In the genomic region with DNA sequence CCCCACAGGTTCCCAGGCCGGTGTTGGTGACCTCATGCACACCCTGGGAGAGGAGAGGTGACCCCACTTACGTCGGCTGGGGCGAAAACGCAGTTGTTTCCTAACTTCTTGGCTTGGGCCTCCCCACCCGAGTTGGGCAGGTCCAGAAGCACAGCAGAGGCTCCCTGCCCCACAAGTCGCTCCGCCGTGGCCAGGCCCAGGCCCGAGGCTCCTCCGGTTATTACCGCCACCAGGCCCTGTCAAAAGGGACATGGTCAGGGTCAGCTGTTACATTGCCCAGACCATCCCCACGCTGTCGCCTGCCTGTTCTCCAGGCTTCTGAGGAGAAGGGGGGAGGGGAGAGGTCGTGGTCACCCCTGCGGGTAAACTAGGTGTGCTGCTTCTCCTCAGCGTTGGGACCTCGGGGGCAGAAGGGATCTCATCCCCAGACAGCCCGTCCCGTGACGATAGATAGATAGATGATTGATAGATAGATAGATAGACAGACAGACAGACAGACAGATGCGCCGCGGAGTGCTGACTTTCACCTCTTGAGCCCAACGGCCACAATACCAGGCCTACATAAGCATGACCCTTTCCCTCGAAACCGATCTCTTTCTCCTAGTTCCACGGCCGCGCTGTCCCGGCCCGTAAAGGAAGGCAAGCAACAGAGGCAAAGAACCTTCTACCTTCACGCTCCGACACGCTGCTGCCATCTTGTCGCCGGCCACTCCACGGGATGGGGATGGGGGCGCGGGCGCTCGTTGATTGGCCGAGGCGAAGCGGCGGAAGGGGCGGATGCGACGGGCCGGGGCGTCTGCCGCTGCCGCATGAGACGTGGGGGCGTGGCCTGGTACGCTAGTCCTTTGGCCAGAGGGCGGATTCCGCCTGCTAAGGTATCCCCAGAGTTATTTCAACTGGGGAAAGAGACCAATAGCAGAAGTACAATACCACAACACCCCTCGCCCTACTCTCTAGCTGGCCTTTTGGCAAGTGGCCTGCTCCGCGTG, we compare ENCODE assay signal across 1 cellular context.
TF ChIP-seq lines count a peak whose summit lies in the region.

HSD17B10 (minus strand) TSS at position 720 of the 989 bp plus-strand sequence; CDS start at position 695, 25 bp downstream.

TF ChIP-seq in HepG2, 621 proteins besides CTCF, POLR2A, EP300 and RAD21 (continued from another document and continues in another):
- no peak for TF ChIP-seq PRPF4 (IDR thresholded peaks at IDR 0.05; ENCODE audit: low read depth, low read length, poor library complexity, severe bottlenecking)
- TF ChIP-seq ZFX (CRISPR knock-in tag; IDR thresholded peaks at IDR 0.05; ENCODE audit: low read depth), result peak; percentile 52
- peak; percentile 92 for TF ChIP-seq GMEB1 (CRISPR knock-in tag; IDR thresholded peaks at IDR 0.05; ENCODE audit: borderline replicate concordance)
- TF ChIP-seq RARA (CRISPR knock-in tag; IDR thresholded peaks at IDR 0.05), result no peak
- TF ChIP-seq, protein P1, sequence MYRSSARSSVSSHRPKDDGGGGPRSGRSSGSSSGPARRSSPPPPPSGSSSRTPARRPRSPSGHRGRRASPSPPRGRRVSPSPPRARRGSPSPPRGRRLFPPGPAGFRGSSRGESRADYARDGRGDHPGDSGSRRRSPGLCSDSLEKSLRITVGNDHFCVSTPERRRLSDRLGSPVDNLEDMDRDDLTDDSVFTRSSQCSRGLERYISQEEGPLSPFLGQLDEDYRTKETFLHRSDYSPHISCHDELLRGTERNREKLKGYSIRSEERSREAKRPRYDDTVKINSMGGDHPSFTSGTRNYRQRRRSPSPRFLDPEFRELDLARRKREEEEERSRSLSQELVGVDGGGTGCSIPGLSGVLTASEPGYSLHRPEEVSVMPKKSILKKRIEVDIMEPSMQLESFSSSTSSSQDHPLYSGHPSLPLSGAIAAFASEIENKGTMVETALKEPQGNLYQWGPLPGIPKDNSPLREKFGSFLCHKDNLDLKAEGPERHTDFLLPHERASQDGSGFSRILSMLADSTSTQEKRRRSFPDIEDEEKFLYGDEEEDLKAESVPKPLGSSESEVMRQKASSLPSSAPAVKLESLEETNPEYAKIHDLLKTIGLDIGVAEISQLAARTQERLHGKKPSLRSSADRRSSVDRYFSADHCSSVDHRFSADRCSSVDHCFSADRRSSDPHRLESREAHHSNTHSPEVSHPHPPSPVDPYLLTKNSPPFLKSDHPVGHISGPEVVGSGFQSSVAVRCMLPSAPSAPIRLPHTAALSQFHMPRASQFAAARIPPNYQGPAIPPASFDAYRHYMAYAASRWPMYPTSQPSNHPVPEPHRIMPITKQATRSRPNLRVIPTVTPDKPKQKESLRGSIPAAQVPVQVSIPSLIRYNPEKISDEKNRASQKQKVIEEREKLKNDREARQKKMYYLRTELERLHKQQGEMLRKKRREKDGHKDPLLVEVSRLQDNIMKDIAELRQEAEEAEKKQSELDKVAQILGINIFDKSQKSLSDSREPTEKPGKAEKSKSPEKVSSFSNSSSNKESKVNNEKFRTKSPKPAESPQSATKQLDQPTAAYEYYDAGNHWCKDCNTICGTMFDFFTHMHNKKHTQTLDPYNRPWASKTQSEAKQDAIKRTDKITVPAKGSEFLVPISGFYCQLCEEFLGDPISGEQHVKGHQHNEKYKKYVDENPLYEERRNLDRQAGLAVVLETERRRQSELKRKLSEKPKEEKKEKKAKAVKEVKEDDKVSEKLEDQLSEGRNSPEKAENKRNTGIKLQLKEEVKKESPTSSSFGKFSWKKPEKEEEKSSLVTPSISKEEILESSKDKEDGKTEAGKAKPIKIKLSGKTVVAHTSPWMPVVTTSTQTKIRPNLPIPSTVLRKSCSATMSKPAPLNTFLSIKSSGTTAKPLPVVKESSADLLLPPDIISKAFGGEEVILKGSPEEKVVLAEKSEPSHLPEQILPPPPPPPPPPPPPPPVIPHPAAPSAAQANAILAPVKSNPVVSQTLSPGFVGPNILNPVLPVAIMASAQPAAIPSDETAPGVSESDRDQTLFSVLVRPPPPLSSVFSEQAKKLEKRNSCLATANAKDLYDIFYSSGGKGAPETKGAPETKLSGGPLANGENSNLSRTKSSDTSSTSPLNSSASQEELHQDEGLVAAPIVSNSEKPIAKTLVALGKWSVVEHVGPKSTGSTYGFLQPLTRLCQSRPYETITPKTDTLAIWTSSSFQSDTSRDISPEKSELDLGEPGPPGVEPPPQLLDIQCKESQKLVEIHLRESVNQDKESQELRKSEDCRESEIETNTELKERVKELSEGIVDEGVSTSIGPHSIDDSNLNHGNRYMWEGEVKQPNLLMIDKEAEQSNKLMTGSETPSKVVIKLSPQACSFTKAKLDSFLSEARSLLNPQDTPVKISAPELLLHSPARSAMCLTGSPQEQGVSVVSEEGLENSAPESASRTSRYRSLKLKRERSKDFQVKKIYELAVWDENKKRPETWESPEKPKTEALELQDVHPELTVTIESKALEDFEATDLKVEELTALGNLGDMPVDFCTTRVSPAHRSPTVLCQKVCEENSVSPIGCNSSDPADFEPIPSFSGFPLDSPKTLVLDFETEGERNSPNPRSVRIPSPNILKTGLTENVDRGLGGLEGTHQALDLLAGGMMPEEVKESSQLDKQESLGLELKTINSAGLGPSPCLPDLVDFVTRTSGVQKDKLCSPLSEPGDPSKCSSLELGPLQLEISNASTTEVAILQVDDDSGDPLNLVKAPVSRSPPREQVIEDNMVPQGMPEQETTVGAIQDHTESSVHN (CRISPR knock-in tag; IDR thresholded peaks at IDR 0.05), result no peak
- TF ChIP-seq HIC2 (CRISPR knock-in tag; IDR thresholded peaks at IDR 0.05; ENCODE audit: low read depth), result no peak
- TF ChIP-seq KDM4B (CRISPR knock-in tag; IDR thresholded peaks at IDR 0.05), result no peak
- peak; percentile 30; the same call in 1 of the 2 replicates for TF ChIP-seq ZNF205 (CRISPR knock-in tag; IDR thresholded peaks at IDR 0.05)
- no peak for TF ChIP-seq ATRX (CRISPR knock-in tag; IDR thresholded peaks at IDR 0.05; ENCODE audit: borderline replicate concordance)
- peak; percentile 72 for TF ChIP-seq RBFOX2 (IDR thresholded peaks at IDR 0.05; ENCODE audit: low read depth, low read length)
- 0 out of 2 replicates have a peak, but pooled peaks have one; percentile 15 for TF ChIP-seq PATZ1 (CRISPR knock-in tag; IDR thresholded peaks at IDR 0.05)
- TF ChIP-seq HMGA1 (CRISPR knock-in tag; conservative IDR thresholded peaks at IDR 0.05), result no peak
- TF ChIP-seq, protein P2, sequence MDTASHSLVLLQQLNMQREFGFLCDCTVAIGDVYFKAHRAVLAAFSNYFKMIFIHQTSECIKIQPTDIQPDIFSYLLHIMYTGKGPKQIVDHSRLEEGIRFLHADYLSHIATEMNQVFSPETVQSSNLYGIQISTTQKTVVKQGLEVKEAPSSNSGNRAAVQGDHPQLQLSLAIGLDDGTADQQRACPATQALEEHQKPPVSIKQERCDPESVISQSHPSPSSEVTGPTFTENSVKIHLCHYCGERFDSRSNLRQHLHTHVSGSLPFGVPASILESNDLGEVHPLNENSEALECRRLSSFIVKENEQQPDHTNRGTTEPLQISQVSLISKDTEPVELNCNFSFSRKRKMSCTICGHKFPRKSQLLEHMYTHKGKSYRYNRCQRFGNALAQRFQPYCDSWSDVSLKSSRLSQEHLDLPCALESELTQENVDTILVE (CRISPR knock-in tag; IDR thresholded peaks at IDR 0.05), result no peak
- no peak for TF ChIP-seq ZMYM3 (CRISPR knock-in tag; IDR thresholded peaks at IDR 0.05)
- peak; percentile 72 for TF ChIP-seq DMAP1 (CRISPR knock-in tag; IDR thresholded peaks at IDR 0.05)
- no peak for TF ChIP-seq HNF1A (IDR thresholded peaks at IDR 0.05; ENCODE audit: low read depth)
- no peak for TF ChIP-seq HNF1A (CRISPR knock-in tag; IDR thresholded peaks at IDR 0.05; ENCODE audit: borderline replicate concordance)
- TF ChIP-seq, protein P3, sequence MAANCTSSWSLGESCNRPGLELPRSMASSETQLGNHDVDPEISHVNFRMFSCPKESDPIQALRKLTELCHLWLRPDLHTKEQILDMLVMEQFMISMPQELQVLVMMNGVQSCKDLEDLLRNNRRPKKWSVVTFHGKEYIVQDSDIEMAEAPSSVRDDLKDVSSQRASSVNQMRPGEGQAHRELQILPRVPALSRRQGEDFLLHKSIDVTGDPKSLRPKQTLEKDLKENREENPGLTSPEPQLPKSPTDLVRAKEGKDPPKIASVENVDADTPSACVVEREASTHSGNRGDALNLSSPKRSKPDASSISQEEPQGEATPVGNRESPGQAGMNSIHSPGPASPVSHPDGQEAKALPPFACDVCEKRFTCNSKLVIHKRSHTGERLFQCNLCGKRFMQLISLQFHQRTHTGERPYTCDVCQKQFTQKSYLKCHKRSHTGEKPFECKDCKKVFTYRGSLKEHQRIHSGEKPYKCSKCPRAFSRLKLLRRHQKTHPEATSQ (CRISPR knock-in tag; IDR thresholded peaks at IDR 0.05; ENCODE audit: borderline replicate concordance), result no peak
- TF ChIP-seq MXI1 (IDR thresholded peaks at IDR 0.05; ENCODE audit: borderline replicate concordance, low read depth, low read length), result peak; percentile 73; the same call in 1 of the 3 replicates
- no peak for TF ChIP-seq ZNF619 (CRISPR knock-in tag; IDR thresholded peaks at IDR 0.05)
- TF ChIP-seq ASH2L (IDR thresholded peaks at IDR 0.05; ENCODE audit: insufficient read length, low read depth, low read length), result peak; percentile 33
- TF ChIP-seq MZF1 (CRISPR knock-in tag; IDR thresholded peaks at IDR 0.05; ENCODE audit: borderline replicate concordance), result no peak
- no peak for TF ChIP-seq PCBP2 (optimal IDR thresholded peaks at IDR 0.05; ENCODE audit: low read depth, low read length, poor library complexity, severe bottlenecking)
- 0 out of 2 replicates have a peak, but pooled peaks have one; percentile 16 for TF ChIP-seq IKZF5 (CRISPR knock-in tag; IDR thresholded peaks at IDR 0.05)
- no peak for TF ChIP-seq ZNF160 (CRISPR knock-in tag; IDR thresholded peaks at IDR 0.05)
